8 cellular contexts compared by ENCODE assay signal in the genomic region with DNA sequence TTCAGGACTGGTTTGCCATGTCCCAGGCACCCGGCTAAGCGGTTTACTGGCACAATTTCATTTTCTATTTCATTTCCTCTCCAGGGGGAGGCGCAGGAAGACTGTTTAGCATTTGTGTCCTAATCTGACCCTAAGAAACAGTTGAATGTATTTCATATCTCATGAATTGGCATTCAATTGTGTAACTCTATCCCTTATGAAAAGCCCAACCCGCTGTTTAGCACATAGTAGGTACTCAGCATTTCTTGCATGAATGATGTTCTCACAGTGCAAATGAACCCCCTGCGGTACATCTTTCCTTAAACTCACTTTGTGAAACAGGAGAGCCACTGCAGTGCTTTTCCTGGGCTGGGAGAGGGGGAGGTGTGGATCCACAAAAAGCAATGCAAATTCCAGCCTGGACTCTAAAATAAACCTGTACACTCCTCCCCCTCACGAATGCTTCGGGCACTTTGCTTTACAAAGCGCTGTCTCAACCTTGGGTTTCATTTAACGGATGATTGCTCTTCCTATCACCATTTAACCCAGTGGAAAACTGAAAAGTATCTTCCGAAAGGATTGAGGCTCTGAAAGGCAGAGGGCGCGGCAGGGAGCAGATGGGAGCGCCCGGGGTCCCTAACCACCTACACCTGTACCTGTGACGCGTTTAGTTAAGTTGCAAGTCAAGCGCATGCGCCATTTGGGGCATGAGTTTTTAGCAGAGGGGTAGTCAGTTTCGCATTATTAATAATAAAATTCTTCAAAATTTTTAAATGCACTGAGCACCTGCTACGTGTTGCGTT. TPM values are rescaled to one million over a fixed set of nuclear protein-coding genes. Genes with fewer than 3 reads are reported as not detected.
A peak's percentile ranks its signal among the peaks of the same experiment; 100 is the strongest.
DNase-seq lines count a peak whose midpoint lies in the region; ATAC-seq and TF ChIP-seq lines count a peak whose summit lies in the region.

No MANE protein-coding gene starts in this region.

- H3K36me3 Mint-ChIP-seq in CD14-positive monocyte (peaks cover 28 to 29% of the 10 kb centered on the region in 2 donors), HFFc6 (ENCODE audit: low read depth) (peaks cover 31% of the 10 kb centered on the region)
- peaks cover 38% of the 10 kb centered on the region for H3K36me3 Mint-ChIP-seq in activated CD4-positive, alpha-beta memory T cell treated with anti-CD3 and anti-CD28 coated beads, Interleukin-2, amount 10 ng/mL, durations not matched to agents 7 days and 5 days (ENCODE audit: low read depth)

- H3K36me3 ChIP-seq in thoracic aorta = peaks cover 26% of the 10 kb centered on the region

- TF ChIP-seq CTCF in CD14-positive monocyte (IDR thresholded peaks at IDR 0.05) = peak; percentile 75
- peak; percentile 75 for TF ChIP-seq CTCF in HFFc6 (IDR thresholded peaks at IDR 0.05)
- peak; percentile 65 for TF ChIP-seq CTCF in epithelial cell of esophagus (IDR thresholded peaks at IDR 0.05; ENCODE audit: insufficient read depth, low read depth, low read length, missing control alignments)
- peak; percentile 52 for TF ChIP-seq CTCF in thoracic aorta (IDR thresholded peaks at IDR 0.05)

- peaks cover 45% of the 10 kb centered on the region for H3K4me1 Mint-ChIP-seq in CD14-positive monocyte
- H3K4me1 Mint-ChIP-seq in HFFc6 (ENCODE audit: low read depth) = peaks cover 48% of the 10 kb centered on the region
- H3K4me1 Mint-ChIP-seq in activated CD4-positive, alpha-beta memory T cell treated with anti-CD3 and anti-CD28 coated beads, Interleukin-2, amount 10 ng/mL, durations not matched to agents 7 days and 5 days = peaks cover 56% of the 10 kb centered on the region

- intact Hi-C loops in CD14-positive monocyte (cut with micrococcal nuclease) = loop anchor here (2.0 to 5.0 kb wide), 3 partner anchors 81 to 196 kb away; a partner anchor contains a TSS

- H3K4me1 ChIP-seq in mononuclear cell (ENCODE audit: insufficient read depth, low read length) (peaks cover 57% of the 10 kb centered on the region), thoracic aorta (ENCODE audit: control insufficient read depth in 1 of 2, low read depth in 2 of 2) (peaks cover 32 to 44% of the 10 kb centered on the region in 2 donors)

- DNase-seq in CD14-positive monocyte (ENCODE audit: low spot score) (no peak), HFFc6 (peak; percentile 79), NCI-H524 treated with DMSO at 0.1 percent for 48 hours (lab: John Stamatoyannopoulos, UW) (peak; percentile 58), epithelial cell of esophagus (ENCODE audit: low read depth) (peak; percentile 85), thoracic aorta (ENCODE audit: low spot score) (no peak)
- DNase-seq in activated CD4-positive, alpha-beta memory T cell treated with anti-CD3 and anti-CD28 coated beads, Interleukin-2, amount 10 ng/mL, durations not matched to agents 7 days and 5 days = peak; percentile 71

- H3K9me3 ChIP-seq in mononuclear cell (ENCODE audit: low read depth, low read length) (no peaks in the 10 kb centered on the region), thoracic aorta (no peaks in the 10 kb centered on the region)

- H3K4me3 Mint-ChIP-seq in CD14-positive monocyte (peak overlapping the region; percentile 96 to 97), HFFc6 (peak overlapping the region; percentile 99)
- peak overlapping the region; percentile 93 for H3K4me3 Mint-ChIP-seq in activated CD4-positive, alpha-beta memory T cell treated with anti-CD3 and anti-CD28 coated beads, Interleukin-2, amount 10 ng/mL, durations not matched to agents 7 days and 5 days

- peaks cover 0 to 3% (median 0%) of the 10 kb centered on the region in 3 donors for H3K27me3 Mint-ChIP-seq in CD14-positive monocyte (ENCODE audit: low read depth in 3 of 3)
- peaks cover 35% of the 10 kb centered on the region for H3K27me3 Mint-ChIP-seq in HFFc6 (ENCODE audit: insufficient read depth)
- H3K27me3 Mint-ChIP-seq in activated CD4-positive, alpha-beta memory T cell treated with anti-CD3 and anti-CD28 coated beads, Interleukin-2, amount 10 ng/mL, durations not matched to agents 7 days and 5 days = no peaks in the 10 kb centered on the region

- H3K27me3 ChIP-seq in mononuclear cell (ENCODE audit: insufficient read depth, low read length) (no peaks in the 10 kb centered on the region), thoracic aorta (replicated peaks; ENCODE audit: insufficient read depth) (no peaks in the 10 kb centered on the region)

- H3K27ac ChIP-seq in thoracic aorta = peak overlapping the region; percentile 21 to 56

- H3K9me3 Mint-ChIP-seq in CD14-positive monocyte (peaks cover 0 to 6% (median 1%) of the 10 kb centered on the region in 7 donors), HFFc6 (peaks cover 17% of the 10 kb centered on the region)
- H3K9me3 Mint-ChIP-seq in activated CD4-positive, alpha-beta memory T cell treated with anti-CD3 and anti-CD28 coated beads, Interleukin-2, amount 10 ng/mL, durations not matched to agents 7 days and 5 days = no peaks in the 10 kb centered on the region

- CTCF ChIA-PET in activated CD4-positive, alpha-beta memory T cell treated with anti-CD3 and anti-CD28 coated beads, Interleukin-2, amount 10 ng/mL, durations not matched to agents 7 days and 5 days (lab: Charles Lee) = interaction anchor here (0.9 to 2.3 kb wide), 11 partner anchors 11 to 216 kb away, joined by 3 to 29 read pairs (median 6); a partner anchor contains a TSS

- H3K27ac Mint-ChIP-seq in CD14-positive monocyte (peak overlapping the region in 6 of 7 donors; percentile 16 to 97 (median 87)), HFFc6 (peak overlapping the region; percentile 39)
- peak overlapping the region; percentile 95 for H3K27ac Mint-ChIP-seq in activated CD4-positive, alpha-beta memory T cell treated with anti-CD3 and anti-CD28 coated beads, Interleukin-2, amount 10 ng/mL, durations not matched to agents 7 days and 5 days

- no peak for ATAC-seq in thoracic aorta (ENCODE audit: insufficient number of reproducible peaks, low FRiP score, low read depth)
- no peak for ATAC-seq in HG02610 (IDR thresholded peaks at IDR 0.05; ENCODE audit: unreplicated experiment)

- POLR2A ChIA-PET in activated CD4-positive, alpha-beta memory T cell treated with anti-CD3 and anti-CD28 coated beads, Interleukin-2, amount 10 ng/mL, durations not matched to agents 7 days and 5 days (lab: Charles Lee) = interaction anchor here (0.5 to 8.5 kb wide), 9 partner anchors 16 to 261 kb away, joined by 3 to 122 read pairs (median 6); a partner anchor contains a TSS

- H3K4me3 ChIP-seq in epithelial cell of esophagus (ENCODE audit: low read length) (peak overlapping the region; percentile 95), mononuclear cell (ENCODE audit: low read length) (peak overlapping the region; percentile 98), thoracic aorta (peak overlapping the region; percentile 86)

RNA-seq across cellular contexts. Expression of a gene that starts 1.2 kb away (rescaled TPM):
- polyA plus RNA-seq in CD14-positive monocyte = 100 to 1,000 TPM; 264 to 323 TPM
- total RNA-seq in HFFc6 (2021; fragmentation: NEBNext Ultra II Directional; extraction: Animal tissue kit (Norgen Biotek cat#: 25700)) = 1,000 to 10,000 TPM; 2,555 to 2,867 (median 2,696) TPM
- total RNA-seq in activated CD4-positive, alpha-beta memory T cell treated with anti-CD3 and anti-CD28 coated beads, Interleukin-2, amount 10 ng/mL, durations not matched to agents 7 days and 5 days = 1,000 to 10,000 TPM; 1,543 to 1,592 TPM
- total RNA-seq in mononuclear cell = 1,886 TPM
- total RNA-seq in thoracic aorta = 1,000 to 10,000 TPM; 1,268 to 1,436 TPM

RNA-seq across cellular contexts. Expression of a gene that starts 15.6 kb away (rescaled TPM):
- polyA plus RNA-seq in CD14-positive monocyte = 10 to 100 TPM; 13.7 to 21.8 TPM
- total RNA-seq in HFFc6 (2021; fragmentation: NEBNext Ultra II Directional; extraction: Animal tissue kit (Norgen Biotek cat#: 25700)) = 100 to 1,000 TPM; 116 to 140 (median 128) TPM
- 10 to 100 TPM; 41.3 to 42.7 TPM for total RNA-seq in activated CD4-positive, alpha-beta memory T cell treated with anti-CD3 and anti-CD28 coated beads, Interleukin-2, amount 10 ng/mL, durations not matched to agents 7 days and 5 days
- 17.8 TPM for total RNA-seq in mononuclear cell
- 100 to 1,000 TPM; 167 to 241 TPM for total RNA-seq in thoracic aorta

RNA-seq across cellular contexts. Expression of a gene that starts 21.1 kb away (rescaled TPM):
- 1 to 10 TPM; 2.3 to 5.9 TPM for polyA plus RNA-seq in CD14-positive monocyte
- 10 to 100 TPM; 20.0 to 26.0 (median 23.3) TPM for total RNA-seq in HFFc6 (2021; fragmentation: NEBNext Ultra II Directional; extraction: Animal tissue kit (Norgen Biotek cat#: 25700))
- total RNA-seq in activated CD4-positive, alpha-beta memory T cell treated with anti-CD3 and anti-CD28 coated beads, Interleukin-2, amount 10 ng/mL, durations not matched to agents 7 days and 5 days = 10 to 100 TPM; 28.6 to 33.2 TPM
- total RNA-seq in mononuclear cell (12.0 TPM), thoracic aorta (10 to 100 TPM; 10.2 to 32.2 TPM)

RNA-seq across cellular contexts. Expression of a gene that starts 53.6 kb away (rescaled TPM):
- not detected for polyA plus RNA-seq in CD14-positive monocyte
- total RNA-seq in HFFc6 (2021; fragmentation: NEBNext Ultra II Directional; extraction: Animal tissue kit (Norgen Biotek cat#: 25700)) = not detected
- not detected for total RNA-seq in activated CD4-positive, alpha-beta memory T cell treated with anti-CD3 and anti-CD28 coated beads, Interleukin-2, amount 10 ng/mL, durations not matched to agents 7 days and 5 days
- total RNA-seq in mononuclear cell (not detected), thoracic aorta (1 to 10 TPM in 1 of 2 donors, not detected in 1; 1.8 TPM)

Comparison
In these comparisons a context has a peak if more than half of its experiments do, and no peak if none do; other contexts are left out.
1. DNase-seq: peak in HFFc6 (single experiment), NCI-H524 treated with DMSO at 0.1 percent for 48 hours (single experiment), activated CD4-positive, alpha-beta memory T cell treated with anti-CD3 and anti-CD28 coated beads, Interleukin-2, amount 10 ng/mL, durations not matched to agents 7 days and 5 days (single experiment) and epithelial cell of esophagus (single experiment); none in CD14-positive monocyte (single experiment) and thoracic aorta (single experiment).
2. H3K27ac Mint-ChIP-seq: peak in every context shown above with its lines; median percentile 95 in activated CD4-positive, alpha-beta memory T cell treated with anti-CD3 and anti-CD28 coated beads, Interleukin-2, amount 10 ng/mL, durations not matched to agents 7 days and 5 days; 87 in CD14-positive monocyte; 39 in HFFc6.
3. Peak in every context shown above with its lines, with median percentiles within 50 percentile points of each other: H3K4me3 Mint-ChIP-seq, CTCF ChIP-seq and H3K4me3 ChIP-seq.